ENCODE assay signal across 18 cellular contexts in the genomic region with DNA sequence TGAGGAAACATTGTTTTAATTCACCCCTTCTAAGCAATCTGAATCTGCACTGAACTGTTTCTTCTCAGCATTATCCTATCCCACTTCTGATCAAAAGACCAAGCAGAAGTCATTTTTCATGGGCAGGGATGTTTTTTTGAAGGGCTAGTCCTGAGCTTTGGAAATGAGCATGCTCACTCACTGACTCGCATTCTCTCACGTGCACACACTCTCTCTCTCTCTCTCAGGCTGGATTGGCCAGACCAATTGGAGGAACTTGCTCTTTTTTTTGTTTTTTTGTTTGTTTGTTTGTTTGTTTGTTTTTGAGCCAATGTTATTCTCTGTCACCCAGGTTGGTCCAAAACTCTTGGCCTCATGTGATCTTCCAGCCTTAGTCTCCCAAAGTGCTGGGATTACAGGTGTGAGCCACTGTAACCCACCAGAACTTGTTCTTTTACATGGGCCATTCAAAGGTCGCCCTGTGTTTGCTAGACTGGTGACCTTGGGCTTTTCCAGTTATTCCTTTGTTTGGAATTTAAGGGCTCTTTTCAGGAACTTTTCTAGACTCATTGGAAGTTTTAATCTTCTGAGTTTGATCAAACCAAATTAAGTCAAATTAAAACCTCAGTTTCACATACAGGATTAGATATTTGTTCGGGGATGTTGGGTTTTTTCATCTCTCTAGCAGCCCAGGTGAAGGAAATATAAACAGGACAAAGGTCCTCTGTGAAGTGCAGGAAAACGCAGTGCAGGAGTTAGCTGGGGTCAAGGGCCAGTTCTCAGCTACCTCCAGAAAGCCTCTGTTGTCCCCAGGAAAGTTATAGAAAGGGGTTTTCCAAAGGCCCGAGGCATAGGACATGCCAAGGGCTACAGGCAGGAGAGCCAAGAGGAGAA. TPM values are rescaled to one million over a fixed set of nuclear protein-coding genes. Genes with fewer than 3 reads are reported as not detected.
"Had no signal": no experiment of that assay in that cellular context is flagged by ENCODE, and none has a peak within 500 bp of the region (broad histone marks: within the 10 kb centered on the region; RNA-seq: fewer than 3 reads in every experiment).

No MANE protein-coding gene starts in this region.

- FAIRE-seq: kidney had no signal

- H3K9me3 Mint-ChIP-seq: activated B cell treated with CpG ODN at 0.5 μM for 24 hours; activated naive CD4-positive, alpha-beta T cell treated with anti-CD3 and anti-CD28 coated beads for 36 hours; activated naive CD8-positive, alpha-beta T cell treated with anti-CD3 and anti-CD28 coated beads, Interleukin-2, amount 50 U/mL, for 24 hours; activated T-helper 2 cell treated with anti-CD3 and anti-CD28 coated beads, Interferon-gamma antibody, Interleukin-2, Interleukin-4, amounts not matched to agents 10 μg/mL and 5 μg/mL and 100 μg/mL, durations not matched to agents 14 hours and 24 hours and 36 hours had no signal

- DNase-seq: activated B cell treated with CpG ODN at 0.5 μM for 24 hours; activated CD4-positive, alpha-beta T cell treated with anti-CD3 and anti-CD28 coated beads for 48 hours; activated CD8-positive, alpha-beta memory T cell treated with anti-CD3 and anti-CD28 coated beads for 24 hours; activated naive CD4-positive, alpha-beta T cell treated with anti-CD3 and anti-CD28 coated beads for 36 hours; activated naive CD8-positive, alpha-beta T cell treated with anti-CD3 and anti-CD28 coated beads, Interleukin-2, amount 50 U/mL, for 24 hours; aorta; cerebellar nuclear complex; kidney; ovary; retina; SJCRH30; stimulated activated CD4-positive, alpha-beta T cell treated with anti-CD3 and anti-CD28 coated beads, Interleukin-4, amount 100 ng/mL, for 24 hours; stimulated activated naive CD4-positive, alpha-beta T cell treated with Interleukin-2 at 50 U/mL for 16 hours; T-helper 17 cell; upper lobe of left lung had no signal

- H3K4me3 Mint-ChIP-seq: activated B cell treated with CpG ODN at 0.5 μM for 24 hours; activated naive CD4-positive, alpha-beta T cell treated with anti-CD3 and anti-CD28 coated beads for 36 hours; activated naive CD8-positive, alpha-beta T cell treated with anti-CD3 and anti-CD28 coated beads, Interleukin-2, amount 50 U/mL, for 24 hours; T-helper 17 cell had no signal

- H3K9me3 ChIP-seq: ovary, SJCRH30, suprapubic skin, upper lobe of left lung had no signal

- H3K4me1 ChIP-seq: SJCRH30 had no signal

- H3K27me3 ChIP-seq: ovary, SJCRH30, suprapubic skin, upper lobe of left lung had no signal

- H3K27ac ChIP-seq: ovary, SJCRH30, suprapubic skin had no signal

- H3K36me3 ChIP-seq: ovary, SJCRH30 had no signal

- H3K27ac Mint-ChIP-seq: activated B cell treated with CpG ODN at 0.5 μM for 24 hours; activated naive CD4-positive, alpha-beta T cell treated with anti-CD3 and anti-CD28 coated beads for 36 hours; activated naive CD8-positive, alpha-beta T cell treated with anti-CD3 and anti-CD28 coated beads, Interleukin-2, amount 50 U/mL, for 24 hours; T-helper 17 cell had no signal

- H3K4me3 ChIP-seq: ovary, SJCRH30, suprapubic skin, upper lobe of left lung had no signal

- H3K4me1 Mint-ChIP-seq: activated naive CD8-positive, alpha-beta T cell treated with anti-CD3 and anti-CD28 coated beads, Interleukin-2, amount 50 U/mL, for 24 hours had no signal

- ATAC-seq: activated naive CD8-positive, alpha-beta T cell treated with anti-CD3 and anti-CD28 coated beads, Interleukin-2, amount 50 U/mL, for 24 hours; esophagus mucosa; T-helper 17 cell had no signal

- H3K27me3 Mint-ChIP-seq: activated B cell treated with CpG ODN at 0.5 μM for 24 hours; activated naive CD8-positive, alpha-beta T cell treated with anti-CD3 and anti-CD28 coated beads, Interleukin-2, amount 50 U/mL, for 24 hours; T-helper 17 cell had no signal

RNA-seq across cellular contexts. Expression of a gene that starts 13.2 kb away (rescaled TPM):
- total RNA-seq: activated B cell treated with CpG ODN at 0.5 μM for 24 hours; activated naive CD4-positive, alpha-beta T cell treated with anti-CD3 and anti-CD28 coated beads for 36 hours; activated T-helper 2 cell treated with anti-CD3 and anti-CD28 coated beads, Interferon-gamma antibody, Interleukin-2, Interleukin-4, amounts not matched to agents 10 μg/mL and 5 μg/mL and 100 μg/mL, durations not matched to agents 14 hours and 24 hours and 36 hours had no signal
